ENCODE assay signal across 2 cellular contexts in the genomic region with DNA sequence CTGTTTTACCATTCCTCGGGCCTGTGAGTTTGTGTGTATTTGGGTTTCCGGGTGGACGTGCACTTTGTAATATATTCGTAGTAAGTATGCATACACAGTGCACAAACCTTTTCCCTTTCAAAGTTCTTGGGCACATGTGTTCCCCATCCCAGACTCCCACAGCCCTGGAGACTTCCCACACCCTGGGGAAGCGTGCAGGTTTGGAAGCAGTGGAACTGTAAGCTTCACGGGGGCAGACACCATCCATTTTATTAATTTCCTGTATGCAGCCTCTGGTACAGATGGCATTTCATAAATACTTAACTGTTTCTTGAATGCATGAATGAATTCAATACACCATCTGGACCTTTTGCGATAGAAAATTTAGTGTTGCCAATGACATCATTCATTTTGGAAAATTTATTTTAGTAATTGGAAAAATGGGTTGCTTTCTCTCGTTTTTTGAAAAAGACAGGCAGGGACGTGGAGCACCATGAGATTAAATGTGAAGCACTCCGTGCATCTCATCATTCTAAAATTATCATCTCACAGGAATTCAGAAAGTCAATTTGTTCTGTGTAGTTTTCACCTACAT.
TF ChIP-seq lines count a peak whose summit lies in the region.

No MANE protein-coding gene starts in this region.

TF ChIP-seq in IMR-90, 13 proteins besides CTCF, POLR2A, EP300 and RAD21:
- TF ChIP-seq MXI1 (IDR thresholded peaks at IDR 0.05; ENCODE audit: borderline replicate concordance, low read depth, low read length) (no peak), SMC3 (IDR thresholded peaks at IDR 0.05; ENCODE audit: low read depth, low read length) (no peak), MAFK (IDR thresholded peaks at IDR 0.05; ENCODE audit: low read depth, low read length) (no peak), FOS (IDR thresholded peaks at IDR 0.05; ENCODE audit: low read depth, low read length) (no peak)

TF ChIP-seq in liver, 16 proteins besides CTCF, POLR2A, EP300 and RAD21 (continued from another document):
- peak in 1 of 2 donors; percentile 9 for TF ChIP-seq JUND (IDR thresholded peaks at IDR 0.05)
